Comparison of ENCODE assay signal across 13 cellular contexts in genomic region chr2:47719099-47719498, GRCh38.
DNase-seq lines count a peak whose midpoint lies in the region; ATAC-seq and TF ChIP-seq lines count a peak whose summit lies in the region.
"Had no signal": no experiment of that assay in that cellular context is flagged by ENCODE, and none has a peak within 500 bp of the region (broad histone marks: within the 10 kb centered on the region; RNA-seq: fewer than 3 reads in every experiment).

No MANE protein-coding gene starts in this region.

- no peak overlapping the region for H3K4me3 Mint-ChIP-seq in osteocyte (ENCODE audit: unreplicated experiment)
- H3K4me3 Mint-ChIP-seq: activated naive CD4-positive, alpha-beta T cell treated with anti-CD3 and anti-CD28 coated beads, Interleukin-2, amount 50 U/mL, for 24 hours; CD14-positive monocyte had no signal

- H3K4me1 ChIP-seq in right cardiac atrium (ENCODE audit: control insufficient read depth, insufficient read depth, low read length), result no peaks in the 10 kb centered on the region
- H3K4me1 ChIP-seq: gastrocnemius medialis had no signal

- no peaks in the 10 kb centered on the region for H3K36me3 Mint-ChIP-seq in osteocyte (ENCODE audit: unreplicated experiment)
- H3K36me3 Mint-ChIP-seq: activated naive CD4-positive, alpha-beta T cell treated with anti-CD3 and anti-CD28 coated beads, Interleukin-2, amount 50 U/mL, for 24 hours; CD14-positive monocyte had no signal

- no peak overlapping the region for H3K4me3 ChIP-seq in right cardiac atrium (ENCODE audit: low read length)
- H3K4me3 ChIP-seq: gastrocnemius medialis had no signal

- H3K9me3 Mint-ChIP-seq in osteocyte (ENCODE audit: unreplicated experiment), result no peaks in the 10 kb centered on the region
- H3K9me3 Mint-ChIP-seq: activated naive CD4-positive, alpha-beta T cell treated with anti-CD3 and anti-CD28 coated beads, Interleukin-2, amount 50 U/mL, for 24 hours had no signal

- no peak overlapping the region for H3K27ac ChIP-seq in right cardiac atrium (ENCODE audit: low read length)
- H3K27ac ChIP-seq: gastrocnemius medialis, RWPE1 had no signal

- H3K27me3 Mint-ChIP-seq in osteocyte (ENCODE audit: unreplicated experiment), result peaks cover 18% of the 10 kb centered on the region
- H3K27me3 Mint-ChIP-seq: activated naive CD4-positive, alpha-beta T cell treated with anti-CD3 and anti-CD28 coated beads, Interleukin-2, amount 50 U/mL, for 24 hours had no signal

- no peak for TF ChIP-seq CTCF in osteocyte (IDR thresholded peaks at IDR 0.05)

- no peak overlapping the region for H3K27ac Mint-ChIP-seq in osteocyte (ENCODE audit: unreplicated experiment)
- H3K27ac Mint-ChIP-seq: CD14-positive monocyte had no signal

- H3K4me1 Mint-ChIP-seq in osteocyte (ENCODE audit: unreplicated experiment), result no peaks in the 10 kb centered on the region
- H3K4me1 Mint-ChIP-seq: activated naive CD4-positive, alpha-beta T cell treated with anti-CD3 and anti-CD28 coated beads, Interleukin-2, amount 50 U/mL, for 24 hours had no signal

- peak; percentile 75 for ATAC-seq in GM18499 (IDR thresholded peaks at IDR 0.05; ENCODE audit: insufficient read depth, unreplicated experiment)
- ATAC-seq in GM19463 (IDR thresholded peaks at IDR 0.05; ENCODE audit: unreplicated experiment), result peak; percentile 52
- peak; percentile 68 for ATAC-seq in HG02973 (IDR thresholded peaks at IDR 0.05; ENCODE audit: unreplicated experiment)
- ATAC-seq in right cardiac atrium, result no peak
- no peak for ATAC-seq in GM21825 (IDR thresholded peaks at IDR 0.05; ENCODE audit: unreplicated experiment)
- ATAC-seq: gastrocnemius medialis had no signal

- DNase-seq in NCI-H526 treated with DMSO at 0.1 percent for 48 hours (lab: John Stamatoyannopoulos, UW) (peak; percentile 19), right cardiac atrium (no peak), NCI-H1092 (lab: John Stamatoyannopoulos, UW) (no peak), osteocyte (ENCODE audit: extremely low spot score, unreplicated experiment) (no peak)
- DNase-seq: dermis blood vessel endothelial cell, gastrocnemius medialis had no signal

- H3K27me3 ChIP-seq in right cardiac atrium (ENCODE audit: control insufficient read depth, insufficient read depth), result no peaks in the 10 kb centered on the region
- H3K27me3 ChIP-seq: gastrocnemius medialis had no signal

- intact Hi-C loops in right cardiac atrium (cut with DNase I), result no loop called here

- H3K9me3 ChIP-seq in right cardiac atrium (ENCODE audit: control insufficient read depth, low read length), result no peaks in the 10 kb centered on the region
- H3K9me3 ChIP-seq: gastrocnemius medialis had no signal

- WGBS in right cardiac atrium, result 69% methylated on average over 4 of the region's 4 CpGs

Comparison
In these comparisons a context has a peak if more than half of its experiments do, and no peak if none do; other contexts are left out.
1. ATAC-seq: peak in GM18499 (single experiment), GM19463 (single experiment) and HG02973 (single experiment); none in right cardiac atrium (0 of 2) and GM21825 (single experiment).